12 cellular contexts compared by ENCODE assay signal in genomic region chr15:44775923-44776322, GRCh38. TPM values are rescaled to one million over a fixed set of nuclear protein-coding genes. Genes with fewer than 3 reads are reported as not detected.
DNase-seq lines count a peak whose midpoint lies in the region; ATAC-seq and TF ChIP-seq lines count a peak whose summit lies in the region.
"Had no signal": no experiment of that assay in that cellular context is flagged by ENCODE, and none has a peak within 500 bp of the region (broad histone marks: within the 10 kb centered on the region; RNA-seq: fewer than 3 reads in every experiment).

No MANE protein-coding gene starts in this region.

- H3K4me3 ChIP-seq in BE2C (ENCODE audit: low read depth, low read length) (no peak overlapping the region), OCI-LY1 (ENCODE audit: low read depth, low read length, poor library complexity, severe bottlenecking) (peak overlapping the region; percentile 47), fibroblast of pulmonary artery (replicated peaks; ENCODE audit: low read depth, low read length) (no peak overlapping the region), coronary artery (no peak overlapping the region)
- H3K4me3 ChIP-seq: PC-9 had no signal

- no peaks in the 10 kb centered on the region for H3K79me2 ChIP-seq in OCI-LY1 (ENCODE audit: insufficient read depth, low read length)

- ATAC-seq in HG03571 (IDR thresholded peaks at IDR 0.05; ENCODE audit: unreplicated experiment) = no peak
- ATAC-seq: naive thymus-derived CD4-positive, alpha-beta T cell had no signal

- no peaks in the 10 kb centered on the region; the same call in 1 of the 2 replicates for H3K9me3 ChIP-seq in BE2C
- no peaks in the 10 kb centered on the region for H3K9me3 ChIP-seq in OCI-LY1 (ENCODE audit: low read length)

- no peaks in the 10 kb centered on the region for H4K20me1 ChIP-seq in OCI-LY1 (ENCODE audit: insufficient read depth, low read length)

- no peaks in the 10 kb centered on the region for H3F3A ChIP-seq in OCI-LY1 (ENCODE audit: insufficient read depth, low read length)

- H3K4me1 ChIP-seq in BE2C (peaks cover 6% of the 10 kb centered on the region), OCI-LY1 (ENCODE audit: insufficient read depth, low read length, severe bottlenecking) (peaks cover 18% of the 10 kb centered on the region)

- H2AFZ ChIP-seq in OCI-LY1 (ENCODE audit: low read length) = no peak overlapping the region
- H2AFZ ChIP-seq: PC-9 had no signal

- peak; percentile 93 for DNase-seq in BE2C
- DNase-seq in NCI-H1048 (lab: John Stamatoyannopoulos, UW) = peak; percentile 73
- peak; percentile 17 for DNase-seq in fibroblast of pulmonary artery (ENCODE audit: low read depth)
- DNase-seq in stimulated activated CD4-positive, alpha-beta T cell treated with anti-CD3 and anti-CD28 coated beads, Interleukin-4, amount 100 ng/mL, for 24 hours = no peak
- DNase-seq in coronary artery (ENCODE audit: low spot score) = no peak
- no peak for DNase-seq in cardiac septum (ENCODE audit: low spot score)
- DNase-seq: activated B cell treated with CpG ODN at 0.5 μM for 24 hours; activated naive CD4-positive, alpha-beta T cell; naive thymus-derived CD4-positive, alpha-beta T cell; PC-9 had no signal

- H3K9me2 ChIP-seq in OCI-LY1 (ENCODE audit: low read depth, low read length) = no peaks in the 10 kb centered on the region

- peak overlapping the region; percentile 37; the same call in 1 of the 2 replicates for H3K9ac ChIP-seq in OCI-LY1 (ENCODE audit: low read length)

- no peaks in the 10 kb centered on the region for H3K36me3 ChIP-seq in BE2C
- H3K36me3 ChIP-seq in OCI-LY1 (ENCODE audit: insufficient read depth, low read length) = no peaks in the 10 kb centered on the region; the same call in 1 of the 2 replicates

- intact Hi-C loops in cardiac septum (cut with DNase I) = no loop called here

- no peak for TF ChIP-seq CTCF in BE2C (IDR thresholded peaks at IDR 0.05; ENCODE audit: low read depth, low read length)
- TF ChIP-seq CTCF in OCI-LY1 (IDR thresholded peaks at IDR 0.05; ENCODE audit: low read length) = no peak
- TF ChIP-seq CTCF in fibroblast of pulmonary artery (IDR thresholded peaks at IDR 0.05; ENCODE audit: low read length, missing control alignments) = no peak
- TF ChIP-seq CTCF in coronary artery (IDR thresholded peaks at IDR 0.05) = no peak

- H3K27ac ChIP-seq in OCI-LY1 (ENCODE audit: low read depth, low read length, poor library complexity, severe bottlenecking) = peak overlapping the region; percentile 69
- H3K27ac ChIP-seq in coronary artery = no peak overlapping the region
- H3K27ac ChIP-seq: PC-9 had no signal

- H3K27me3 ChIP-seq in BE2C (no peaks in the 10 kb centered on the region), OCI-LY1 (ENCODE audit: insufficient read depth, low read length) (no peaks in the 10 kb centered on the region)

- H3K4me2 ChIP-seq in OCI-LY1 (ENCODE audit: low read length) = peak overlapping the region; percentile 79
- H3K4me2 ChIP-seq: PC-9 had no signal

RNA-seq across cellular contexts. Expression of gene TRIM69, which starts 39.6 kb away (rescaled TPM):
- polyA plus RNA-seq in BE2C (2012; ENCODE audit: insufficient read depth, insufficient read length, low read depth) = 19.9 TPM
- total RNA-seq in cardiac septum = 70.7 TPM

Comparison
In these comparisons a context has a peak if more than half of its experiments do, and no peak if none do; other contexts are left out.
1. DNase-seq: peak in BE2C (single experiment), NCI-H1048 (single experiment) and fibroblast of pulmonary artery (single experiment); none in stimulated activated CD4-positive, alpha-beta T cell treated with anti-CD3 and anti-CD28 coated beads, Interleukin-4, amount 100 ng/mL, for 24 hours (single experiment), coronary artery (single experiment) and cardiac septum (single experiment).